In genomic region chr1:225845633-225846259, GRCh38 we compare ENCODE assay signal across 8 cellular contexts. TPM values are rescaled to one million over a fixed set of nuclear protein-coding genes. Genes with fewer than 3 reads are reported as not detected.
DNase-seq lines count a peak whose midpoint lies in the region; ATAC-seq and TF ChIP-seq lines count a peak whose summit lies in the region.

No MANE protein-coding gene starts in this region.

- no peak overlapping the region for H3T11ph ChIP-seq in H9 (ENCODE audit: low read length)

- no peaks in the 10 kb centered on the region for H3K4me1 ChIP-seq in H9 (ENCODE audit: insufficient read depth, low read length)

- H2BK120ac ChIP-seq in H9 (ENCODE audit: low read depth, low read length, poor library complexity, severe bottlenecking) = no peak overlapping the region

- no peak overlapping the region for H3K18ac ChIP-seq in H9 (ENCODE audit: insufficient read length, low read depth, low read length)

- no peak overlapping the region for H4K5ac ChIP-seq in H9 (ENCODE audit: insufficient read length, low read depth, low read length)

- no peak overlapping the region for H3K23ac ChIP-seq in H9 (ENCODE audit: insufficient read length, low read depth, low read length)

- H3K79me1 ChIP-seq in H9 (ENCODE audit: insufficient read depth, low read depth, low read length, poor library complexity, severe bottlenecking) = no peaks in the 10 kb centered on the region

- no peak overlapping the region for H4K8ac ChIP-seq in H9 (replicated peaks; ENCODE audit: insufficient read length, low read depth, low read length)

- H3K27me3 ChIP-seq in H9 (ENCODE audit: insufficient read depth, low read length) = no peaks in the 10 kb centered on the region

- H3K14ac ChIP-seq in H9 (ENCODE audit: insufficient read depth, low read length) = no peak overlapping the region

- peak; percentile 87 for TF ChIP-seq CTCF in C4-2B (conservative IDR thresholded peaks at IDR 0.05)
- peak; percentile 90 for TF ChIP-seq CTCF in H9 (conservative IDR thresholded peaks at IDR 0.05)
- peak; percentile 71 for TF ChIP-seq CTCF in progenitor cell of endocrine pancreas (IDR thresholded peaks at IDR 0.05; ENCODE audit: unreplicated experiment)

- H3K4me1 Mint-ChIP-seq in H9 (peaks cover 14 to 19% of the 10 kb centered on the region in 2 experiments), progenitor cell of endocrine pancreas (ENCODE audit: low read depth) (peaks cover 7% of the 10 kb centered on the region)

- H3K4me3 Mint-ChIP-seq in H9 (no peak overlapping the region), progenitor cell of endocrine pancreas (ENCODE audit: low read depth) (no peak overlapping the region)

- H3K79me2 ChIP-seq in H9 (ENCODE audit: insufficient read depth, low read length) = no peaks in the 10 kb centered on the region

- H3K4ac ChIP-seq in H9 (ENCODE audit: low read depth, low read length) = no peak overlapping the region

- no peak overlapping the region for H3K4me2 ChIP-seq in H9 (ENCODE audit: insufficient read depth, insufficient read length, low read length)

- no peak overlapping the region for H2BK12ac ChIP-seq in H9 (ENCODE audit: insufficient read length, low read depth, low read length)

- peak; percentile 28 to 47 for ATAC-seq in activated naive CD4-positive, alpha-beta T cell treated with anti-CD3 and anti-CD28 coated beads, Interleukin-2, amount 50 U/mL, for 72 hours
- ATAC-seq in HG02970 (IDR thresholded peaks at IDR 0.05; ENCODE audit: low FRiP score, unreplicated experiment) (no peak), HG03571 (IDR thresholded peaks at IDR 0.05; ENCODE audit: unreplicated experiment) (no peak)

- no peak overlapping the region for H2BK20ac ChIP-seq in H9 (ENCODE audit: low read depth, low read length, poor library complexity, severe bottlenecking)

- no peaks in the 10 kb centered on the region for H4K20me1 ChIP-seq in H9 (ENCODE audit: control insufficient read depth, insufficient read depth, insufficient read length)

- H2BK15ac ChIP-seq in H9 (ENCODE audit: low read depth, low read length) = no peak overlapping the region

- H3K36me3 Mint-ChIP-seq in H9 (ENCODE audit: insufficient read depth in 1 of 3, low read depth in 3 of 3) (peaks cover 42 to 66% (median 47%) of the 10 kb centered on the region in 3 experiments), progenitor cell of endocrine pancreas (ENCODE audit: insufficient read depth) (peaks cover 25% of the 10 kb centered on the region)
- H3K36me3 Mint-ChIP-seq in activated naive CD4-positive, alpha-beta T cell treated with anti-CD3 and anti-CD28 coated beads, Interleukin-2, amount 50 U/mL, for 72 hours = peaks cover 0 to 24% of the 10 kb centered on the region in 2 donors

- H2AFZ ChIP-seq in H9 (ENCODE audit: low read length) = no peak overlapping the region

- H4K91ac ChIP-seq in H9 (ENCODE audit: insufficient read length, low read depth, low read length) = no peak overlapping the region

- H2BK5ac ChIP-seq in H9 (ENCODE audit: insufficient read length, low read length) = no peak overlapping the region

- WGBS in H9 (ENCODE audit: extremely low coverage, insufficient read length, low lambda C conversion rate) = no CpG with 5 or more reads among the region's 11 CpGs

- H3K27ac ChIP-seq in C4-2B (peak overlapping the region; percentile 12; the same call in 1 of the 2 replicates), H9 (ENCODE audit: insufficient read length, low read depth, low read length) (no peak overlapping the region)

- no peaks in the 10 kb centered on the region for H3K23me2 ChIP-seq in H9 (ENCODE audit: insufficient read length, low read depth, low read length, poor library complexity, severe bottlenecking)

- H3K9ac ChIP-seq in H9 (ENCODE audit: extremely low read depth, insufficient read length, low read length) = no peak overlapping the region

- no peak overlapping the region for H3K56ac ChIP-seq in H9 (ENCODE audit: insufficient read length, low read depth, low read length)

- H3K27ac Mint-ChIP-seq in H9 (peak overlapping the region; percentile 40 to 84 (median 79); a peak in 3 of 7 replicates), progenitor cell of endocrine pancreas (no peak overlapping the region)
- peak overlapping the region in 1 of 2 donors; percentile 56 for H3K27ac Mint-ChIP-seq in activated naive CD4-positive, alpha-beta T cell treated with anti-CD3 and anti-CD28 coated beads, Interleukin-2, amount 50 U/mL, for 72 hours

- H3K27me3 Mint-ChIP-seq in H9 (ENCODE audit: low read depth) = no peaks in the 10 kb centered on the region; the same call in 1 of the 2 replicates
- H3K27me3 Mint-ChIP-seq in progenitor cell of endocrine pancreas = no peaks in the 10 kb centered on the region

- H3K9me3 ChIP-seq in H9 (ENCODE audit: control insufficient read depth, low read depth, low read length) = no peaks in the 10 kb centered on the region

- peaks cover under 1% of the 10 kb centered on the region in 2 experiments for H3K9me3 Mint-ChIP-seq in H9
- no peaks in the 10 kb centered on the region for H3K9me3 Mint-ChIP-seq in activated naive CD4-positive, alpha-beta T cell treated with anti-CD3 and anti-CD28 coated beads, Interleukin-2, amount 50 U/mL, for 72 hours
- no peaks in the 10 kb centered on the region for H3K9me3 Mint-ChIP-seq in progenitor cell of endocrine pancreas (ENCODE audit: low read depth)

- H2AK5ac ChIP-seq in H9 (ENCODE audit: insufficient read length, low read length) = no peak overlapping the region

- intact Hi-C loops in cardiac septum (cut with DNase I) = loop anchor here (2.0 kb wide), 2 partner anchors 67 to 371 kb away; no protein-coding TSS in a partner anchor

- peak; percentile 95 for DNase-seq in H9
- peak; percentile 2 for DNase-seq in NOMO-1 treated with DMSO at 0.1 percent for 48 hours (lab: John Stamatoyannopoulos, UW; ENCODE audit: unreplicated experiment)
- peak in 1 of 2 donors; percentile 38 for DNase-seq in activated naive CD4-positive, alpha-beta T cell treated with anti-CD3 and anti-CD28 coated beads, Interleukin-2, amount 50 U/mL, for 72 hours (ENCODE audit: low spot score in 2 of 2)
- peak; percentile 84 for DNase-seq in cardiac septum (ENCODE audit: low spot score)
- peak; percentile 56 for DNase-seq in progenitor cell of endocrine pancreas (ENCODE audit: low spot score, unreplicated experiment)

RNA-seq across cellular contexts. Expression of gene EPHX1, which starts 35.8 kb away (rescaled TPM):
- total RNA-seq in H9 (2021) (40.6 and 41.0 TPM in 2 replicates), cardiac septum (39.2 TPM), progenitor cell of endocrine pancreas (41.2 and 41.5 TPM in 2 replicates)
- 1 to 10 TPM; 3.1 TPM for total RNA-seq in activated naive CD4-positive, alpha-beta T cell treated with anti-CD3 and anti-CD28 coated beads, Interleukin-2, amount 50 U/mL, for 72 hours

RNA-seq across cellular contexts. Expression of gene TMEM63A, which starts 36.4 kb away (rescaled TPM):
- 75.7 and 80.7 TPM in 2 replicates for total RNA-seq in H9 (2021)
- 100 to 1,000 TPM in 1 of 2 donors, 10 to 100 TPM in 1; 67.8 to 115 TPM for total RNA-seq in activated naive CD4-positive, alpha-beta T cell treated with anti-CD3 and anti-CD28 coated beads, Interleukin-2, amount 50 U/mL, for 72 hours
- total RNA-seq in cardiac septum = 21.4 TPM
- total RNA-seq in progenitor cell of endocrine pancreas = 236 and 246 TPM in 2 replicates

RNA-seq across cellular contexts. Expression of gene LEFTY1, which starts 43.2 kb away (rescaled TPM):
- 102 and 107 TPM in 2 replicates for total RNA-seq in H9 (2021)
- total RNA-seq in activated naive CD4-positive, alpha-beta T cell treated with anti-CD3 and anti-CD28 coated beads, Interleukin-2, amount 50 U/mL, for 72 hours = under 1 TPM in 1 of 2 donors, not detected in 1; 0.54 TPM
- total RNA-seq in cardiac septum = not detected
- total RNA-seq in progenitor cell of endocrine pancreas = 22.9 and 26.0 TPM in 2 replicates

Comparison
In these comparisons a context has a peak if more than half of its experiments do, and no peak if none do; other contexts are left out.
1. ATAC-seq: peak in activated naive CD4-positive, alpha-beta T cell treated with anti-CD3 and anti-CD28 coated beads, Interleukin-2, amount 50 U/mL, for 72 hours (2 of 2); none in HG02970 (single experiment) and HG03571 (single experiment).
2. RNA of gene LEFTY1, which starts 43.2 kb away (total RNA-seq): 102 to 107 TPM in H9 and 22.9 to 26.0 TPM in progenitor cell of endocrine pancreas; 0.54 TPM in activated naive CD4-positive, alpha-beta T cell treated with anti-CD3 and anti-CD28 coated beads, Interleukin-2, amount 50 U/mL, for 72 hours and not detected in cardiac septum (single experiment); every median in the first group is over 10 times any median in the second.
3. Peak in every context shown above with its lines, with median percentiles within 50 percentile points of each other: CTCF ChIP-seq.